ENCODE assay signal across 3 cellular contexts in the genomic region with DNA sequence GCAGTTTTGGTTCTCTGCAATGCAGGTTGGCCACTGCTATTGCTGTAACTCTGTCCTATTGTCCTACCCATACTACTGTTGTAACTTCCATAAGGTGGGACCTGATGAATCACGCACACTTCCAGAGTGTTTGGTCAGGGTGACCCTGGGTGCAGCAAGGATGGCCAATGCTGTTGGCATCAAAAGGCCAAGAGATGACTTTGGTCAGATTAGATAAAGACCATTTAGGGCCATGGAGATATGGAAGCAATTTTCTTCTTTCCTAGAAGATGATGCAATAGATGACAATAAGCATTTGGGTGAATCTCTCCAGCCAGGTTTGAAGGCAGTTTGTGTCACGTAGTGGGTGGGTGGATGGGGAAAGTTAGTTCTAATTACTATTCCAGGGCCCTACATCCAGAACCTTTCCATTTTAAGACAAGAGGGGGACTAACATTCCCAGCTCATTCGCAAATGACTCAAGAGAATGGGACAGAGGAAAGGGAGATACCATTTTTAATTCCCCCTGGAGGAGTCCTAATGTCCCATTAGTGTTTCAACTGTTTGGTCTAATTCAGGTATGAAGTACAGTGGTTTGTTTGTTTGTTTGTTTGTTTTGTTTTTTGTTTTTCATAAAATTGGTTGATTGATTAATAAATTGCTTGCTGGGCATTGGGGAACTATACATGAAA.
TF ChIP-seq lines count a peak whose summit lies in the region.

No MANE protein-coding gene starts in this region.

TF ChIP-seq in HEK293, 187 proteins besides CTCF, POLR2A, EP300 and RAD21:
- TF ChIP-seq, protein P1, sequence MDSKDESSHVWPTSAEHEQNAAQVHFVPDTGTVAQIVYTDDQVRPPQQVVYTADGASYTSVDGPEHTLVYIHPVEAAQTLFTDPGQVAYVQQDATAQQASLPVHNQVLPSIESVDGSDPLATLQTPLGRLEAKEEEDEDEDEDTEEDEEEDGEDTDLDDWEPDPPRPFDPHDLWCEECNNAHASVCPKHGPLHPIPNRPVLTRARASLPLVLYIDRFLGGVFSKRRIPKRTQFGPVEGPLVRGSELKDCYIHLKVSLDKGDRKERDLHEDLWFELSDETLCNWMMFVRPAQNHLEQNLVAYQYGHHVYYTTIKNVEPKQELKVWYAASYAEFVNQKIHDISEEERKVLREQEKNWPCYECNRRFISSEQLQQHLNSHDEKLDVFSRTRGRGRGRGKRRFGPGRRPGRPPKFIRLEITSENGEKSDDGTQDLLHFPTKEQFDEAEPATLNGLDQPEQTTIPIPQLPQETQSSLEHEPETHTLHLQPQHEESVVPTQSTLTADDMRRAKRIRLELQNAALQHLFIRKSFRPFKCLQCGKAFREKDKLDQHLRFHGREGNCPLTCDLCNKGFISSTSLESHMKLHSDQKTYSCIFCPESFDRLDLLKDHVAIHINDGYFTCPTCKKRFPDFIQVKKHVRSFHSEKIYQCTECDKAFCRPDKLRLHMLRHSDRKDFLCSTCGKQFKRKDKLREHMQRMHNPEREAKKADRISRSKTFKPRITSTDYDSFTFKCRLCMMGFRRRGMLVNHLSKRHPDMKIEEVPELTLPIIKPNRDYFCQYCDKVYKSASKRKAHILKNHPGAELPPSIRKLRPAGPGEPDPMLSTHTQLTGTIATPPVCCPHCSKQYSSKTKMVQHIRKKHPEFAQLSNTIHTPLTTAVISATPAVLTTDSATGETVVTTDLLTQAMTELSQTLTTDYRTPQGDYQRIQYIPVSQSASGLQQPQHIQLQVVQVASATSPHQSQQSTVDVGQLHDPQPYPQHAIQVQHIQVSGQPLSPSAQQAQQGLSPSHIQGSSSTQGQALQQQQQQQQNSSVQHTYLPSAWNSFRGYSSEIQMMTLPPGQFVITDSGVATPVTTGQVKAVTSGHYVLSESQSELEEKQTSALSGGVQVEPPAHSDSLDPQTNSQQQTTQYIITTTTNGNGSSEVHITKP (tag by site-specific recombination; IDR thresholded peaks at IDR 0.05): peak; percentile 60; the same call in 1 of the 2 replicates
- TF ChIP-seq, protein P2, sequence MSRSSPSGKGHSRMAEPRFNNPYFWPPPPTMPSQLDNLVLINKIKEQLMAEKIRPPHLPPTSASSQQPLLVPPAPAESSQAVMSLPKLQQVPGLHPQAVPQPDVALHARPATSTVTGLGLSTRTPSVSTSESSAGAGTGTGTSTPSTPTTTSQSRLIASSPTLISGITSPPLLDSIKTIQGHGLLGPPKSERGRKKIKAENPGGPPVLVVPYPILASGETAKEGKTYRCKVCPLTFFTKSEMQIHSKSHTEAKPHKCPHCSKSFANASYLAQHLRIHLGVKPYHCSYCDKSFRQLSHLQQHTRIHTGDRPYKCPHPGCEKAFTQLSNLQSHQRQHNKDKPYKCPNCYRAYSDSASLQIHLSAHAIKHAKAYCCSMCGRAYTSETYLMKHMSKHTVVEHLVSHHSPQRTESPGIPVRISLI (tag by site-specific recombination; IDR thresholded peaks at IDR 0.05): no peak

TF ChIP-seq in WTC11, 78 proteins besides CTCF, POLR2A, EP300 and RAD21:
- no peak for TF ChIP-seq ETV6 (CRISPR knock-in tag; IDR thresholded peaks at IDR 0.05)
- TF ChIP-seq GABPB1 (CRISPR knock-in tag; IDR thresholded peaks at IDR 0.05): peak; percentile 84
- TF ChIP-seq ZNF263 (CRISPR knock-in tag; IDR thresholded peaks at IDR 0.05; ENCODE audit: low read depth): no peak

TF ChIP-seq in HepG2, 621 proteins besides CTCF, POLR2A, EP300 and RAD21:
- TF ChIP-seq FOSL2 (CRISPR knock-in tag; IDR thresholded peaks at IDR 0.05) (peak; percentile 74), ATF7 (IDR thresholded peaks at IDR 0.05) (peak; percentile 84), ATF7 (CRISPR knock-in tag; IDR thresholded peaks at IDR 0.05) (no peak), FOXA1 (IDR thresholded peaks at IDR 0.05) (no peak), FOXA1 (CRISPR knock-in tag; IDR thresholded peaks at IDR 0.05) (0 out of 2 replicates have a peak, but pooled peaks have one; percentile 3), SRSF9 (IDR thresholded peaks at IDR 0.05; ENCODE audit: borderline replicate concordance, insufficient read depth, low read depth, low read length, poor library complexity, severe bottlenecking) (no peak), ZNF12 (CRISPR knock-in tag; IDR thresholded peaks at IDR 0.05) (peak; percentile 10; the same call in 1 of the 2 replicates), EHMT2 (IDR thresholded peaks at IDR 0.05; ENCODE audit: borderline replicate concordance, low read depth, low read length) (peak; percentile 50; the same call in 1 of the 2 replicates), JUND (CRISPR knock-in tag; IDR thresholded peaks at IDR 0.05) (no peak), JUNB (CRISPR knock-in tag; IDR thresholded peaks at IDR 0.05; ENCODE audit: borderline replicate concordance) (0 out of 2 replicates have a peak, but pooled peaks have one; percentile 18), SOX6 (IDR thresholded peaks at IDR 0.05) (no peak), SOX6 (CRISPR knock-in tag; IDR thresholded peaks at IDR 0.05) (peak; percentile 19; the same call in 1 of the 2 replicates), TGIF2 (CRISPR knock-in tag; IDR thresholded peaks at IDR 0.05) (0 out of 2 replicates have a peak, but pooled peaks have one; percentile 37), SOX13 (IDR thresholded peaks at IDR 0.05) (no peak), SOX13 (CRISPR knock-in tag; conservative IDR thresholded peaks at IDR 0.05 in 1 of 2, IDR thresholded peaks at IDR 0.05 in 1 of 2) (peak in 1 of 2 experiments; percentile 22; a peak in 1 of 4 replicates), CEBPG (CRISPR knock-in tag; IDR thresholded peaks at IDR 0.05) (peak; percentile 78), ZNF644 (CRISPR knock-in tag; IDR thresholded peaks at IDR 0.05; ENCODE audit: low read depth) (peak; percentile 72; the same call in 1 of the 2 replicates), CEBPB (IDR thresholded peaks at IDR 0.05; ENCODE audit: borderline replicate concordance, low read depth, low read length) (peak; percentile 86; the same call in 1 of the 2 replicates), TEAD3 (CRISPR knock-in tag; optimal IDR thresholded peaks at IDR 0.05; ENCODE audit: borderline replicate concordance) (no peak), ZNF788 (CRISPR knock-in tag; IDR thresholded peaks at IDR 0.05; ENCODE audit: borderline replicate concordance) (no peak)
- TF ChIP-seq, protein P3, sequence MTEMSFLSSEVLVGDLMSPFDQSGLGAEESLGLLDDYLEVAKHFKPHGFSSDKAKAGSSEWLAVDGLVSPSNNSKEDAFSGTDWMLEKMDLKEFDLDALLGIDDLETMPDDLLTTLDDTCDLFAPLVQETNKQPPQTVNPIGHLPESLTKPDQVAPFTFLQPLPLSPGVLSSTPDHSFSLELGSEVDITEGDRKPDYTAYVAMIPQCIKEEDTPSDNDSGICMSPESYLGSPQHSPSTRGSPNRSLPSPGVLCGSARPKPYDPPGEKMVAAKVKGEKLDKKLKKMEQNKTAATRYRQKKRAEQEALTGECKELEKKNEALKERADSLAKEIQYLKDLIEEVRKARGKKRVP (CRISPR knock-in tag; IDR thresholded peaks at IDR 0.05): peak; percentile 60 to 92; a peak in 2 of 4 replicates
- TF ChIP-seq, protein P4, sequence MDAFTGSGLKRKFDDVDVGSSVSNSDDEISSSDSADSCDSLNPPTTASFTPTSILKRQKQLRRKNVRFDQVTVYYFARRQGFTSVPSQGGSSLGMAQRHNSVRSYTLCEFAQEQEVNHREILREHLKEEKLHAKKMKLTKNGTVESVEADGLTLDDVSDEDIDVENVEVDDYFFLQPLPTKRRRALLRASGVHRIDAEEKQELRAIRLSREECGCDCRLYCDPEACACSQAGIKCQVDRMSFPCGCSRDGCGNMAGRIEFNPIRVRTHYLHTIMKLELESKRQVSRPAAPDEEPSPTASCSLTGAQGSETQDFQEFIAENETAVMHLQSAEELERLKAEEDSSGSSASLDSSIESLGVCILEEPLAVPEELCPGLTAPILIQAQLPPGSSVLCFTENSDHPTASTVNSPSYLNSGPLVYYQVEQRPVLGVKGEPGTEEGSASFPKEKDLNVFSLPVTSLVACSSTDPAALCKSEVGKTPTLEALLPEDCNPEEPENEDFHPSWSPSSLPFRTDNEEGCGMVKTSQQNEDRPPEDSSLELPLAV (CRISPR knock-in tag; conservative IDR thresholded peaks at IDR 0.05; ENCODE audit: low read depth): no peak
